ENCODE assay signal across 17 cellular contexts in the genomic region with DNA sequence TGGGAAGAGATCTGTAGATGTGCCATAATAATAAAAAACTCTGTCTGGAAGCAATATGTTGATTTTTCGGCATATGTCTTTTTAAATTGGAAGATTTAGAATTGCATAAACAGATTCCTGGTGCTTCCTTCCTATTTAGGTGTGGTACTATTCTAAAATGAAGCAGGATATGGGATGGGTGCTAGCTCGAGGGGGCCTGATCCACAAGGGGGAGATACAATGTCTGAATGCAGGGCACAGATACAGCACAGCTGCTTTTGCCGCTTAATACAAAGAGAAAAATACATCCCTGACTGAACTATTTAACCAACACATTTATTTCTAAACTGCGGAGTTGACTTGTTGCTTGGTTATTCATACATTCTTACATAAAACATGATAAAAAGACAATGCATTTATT.
"Had no signal": no experiment of that assay in that cellular context is flagged by ENCODE, and none has a peak within 500 bp of the region (broad histone marks: within the 10 kb centered on the region; RNA-seq: fewer than 3 reads in every experiment).

No MANE protein-coding gene starts in this region.

- ATAC-seq: activated CD8-positive, alpha-beta T cell treated with anti-CD3 and anti-CD28 coated beads for 36 hours; sciatic nerve; stimulated activated effector memory CD8-positive, alpha-beta T cell treated with anti-CD3 and anti-CD28 coated beads, Interleukin-12 subunit alpha, Interleukin-12 subunit beta, amount 100 ng/mL, for 72 hours had no signal

- H3K27ac ChIP-seq: adrenal gland, coronary artery, thyroid gland had no signal

- DNase-seq: activated B cell treated with CpG ODN at 0.5 μM for 24 hours; activated CD4-positive, alpha-beta T cell treated with anti-CD3 and anti-CD28 coated beads for 48 hours; activated CD8-positive, alpha-beta T cell treated with anti-CD3 and anti-CD28 coated beads for 36 hours; activated effector memory CD4-positive, alpha-beta T cell treated with anti-CD3 and anti-CD28 coated beads, Interleukin-2, amount 50 U/mL, for 16 hours; activated T-cell treated with anti-CD3 and anti-CD28 coated beads, Interleukin-2, amount 50 U/mL, for 48 hours; adrenal gland; esophagus squamous epithelium; mesendoderm; stimulated activated CD4-positive, alpha-beta T cell treated with anti-CD3 and anti-CD28 coated beads, Interleukin-1b, Interleukin-23, amount 100 ng/mL, for 48 hours; thyroid gland; uterus had no signal

- H3K4me1 Mint-ChIP-seq: activated B cell treated with CpG ODN at 0.5 μM for 24 hours; activated naive CD4-positive, alpha-beta T cell treated with anti-CD3 and anti-CD28 coated beads, Interleukin-2, amount 50 U/mL, for 24 hours; central memory CD8-positive, alpha-beta T cell; nephron; stimulated activated effector memory CD8-positive, alpha-beta T cell treated with anti-CD3 and anti-CD28 coated beads, Interleukin-12 subunit alpha, Interleukin-12 subunit beta, amount 100 ng/mL, for 72 hours had no signal

- H3K9me3 ChIP-seq: adrenal gland, esophagus squamous epithelium, thyroid gland, uterus had no signal

- H3K4me3 Mint-ChIP-seq: activated B cell treated with CpG ODN at 0.5 μM for 24 hours; activated CD8-positive, alpha-beta T cell treated with anti-CD3 and anti-CD28 coated beads for 36 hours; activated naive CD4-positive, alpha-beta T cell treated with anti-CD3 and anti-CD28 coated beads, Interleukin-2, amount 50 U/mL, for 24 hours; central memory CD8-positive, alpha-beta T cell; nephron; stimulated activated effector memory CD8-positive, alpha-beta T cell treated with anti-CD3 and anti-CD28 coated beads, Interleukin-12 subunit alpha, Interleukin-12 subunit beta, amount 100 ng/mL, for 72 hours had no signal

- H3K4me3 ChIP-seq: adrenal gland, coronary artery, esophagus squamous epithelium, thyroid gland, uterus had no signal

- H3K27me3 ChIP-seq: adrenal gland, esophagus squamous epithelium, thyroid gland, uterus had no signal

- H3K27ac Mint-ChIP-seq: activated B cell treated with CpG ODN at 0.5 μM for 24 hours; activated CD8-positive, alpha-beta T cell treated with anti-CD3 and anti-CD28 coated beads for 36 hours; activated naive CD4-positive, alpha-beta T cell treated with anti-CD3 and anti-CD28 coated beads, Interleukin-2, amount 50 U/mL, for 24 hours; stimulated activated effector memory CD8-positive, alpha-beta T cell treated with anti-CD3 and anti-CD28 coated beads, Interleukin-12 subunit alpha, Interleukin-12 subunit beta, amount 100 ng/mL, for 72 hours had no signal

- H3K4me1 ChIP-seq: adrenal gland, thyroid gland, uterus had no signal

- H3K36me3 ChIP-seq: adrenal gland, esophagus squamous epithelium, thyroid gland, uterus had no signal

- H3K36me3 Mint-ChIP-seq: activated naive CD4-positive, alpha-beta T cell treated with anti-CD3 and anti-CD28 coated beads, Interleukin-2, amount 50 U/mL, for 24 hours; stimulated activated effector memory CD8-positive, alpha-beta T cell treated with anti-CD3 and anti-CD28 coated beads, Interleukin-12 subunit alpha, Interleukin-12 subunit beta, amount 100 ng/mL, for 72 hours had no signal

- H3K9me3 Mint-ChIP-seq: activated CD8-positive, alpha-beta T cell treated with anti-CD3 and anti-CD28 coated beads for 36 hours; activated naive CD4-positive, alpha-beta T cell treated with anti-CD3 and anti-CD28 coated beads, Interleukin-2, amount 50 U/mL, for 24 hours; central memory CD8-positive, alpha-beta T cell; nephron; stimulated activated effector memory CD8-positive, alpha-beta T cell treated with anti-CD3 and anti-CD28 coated beads, Interleukin-12 subunit alpha, Interleukin-12 subunit beta, amount 100 ng/mL, for 72 hours had no signal
